Comparison of ENCODE assay signal across 8 cellular contexts in the genomic region with DNA sequence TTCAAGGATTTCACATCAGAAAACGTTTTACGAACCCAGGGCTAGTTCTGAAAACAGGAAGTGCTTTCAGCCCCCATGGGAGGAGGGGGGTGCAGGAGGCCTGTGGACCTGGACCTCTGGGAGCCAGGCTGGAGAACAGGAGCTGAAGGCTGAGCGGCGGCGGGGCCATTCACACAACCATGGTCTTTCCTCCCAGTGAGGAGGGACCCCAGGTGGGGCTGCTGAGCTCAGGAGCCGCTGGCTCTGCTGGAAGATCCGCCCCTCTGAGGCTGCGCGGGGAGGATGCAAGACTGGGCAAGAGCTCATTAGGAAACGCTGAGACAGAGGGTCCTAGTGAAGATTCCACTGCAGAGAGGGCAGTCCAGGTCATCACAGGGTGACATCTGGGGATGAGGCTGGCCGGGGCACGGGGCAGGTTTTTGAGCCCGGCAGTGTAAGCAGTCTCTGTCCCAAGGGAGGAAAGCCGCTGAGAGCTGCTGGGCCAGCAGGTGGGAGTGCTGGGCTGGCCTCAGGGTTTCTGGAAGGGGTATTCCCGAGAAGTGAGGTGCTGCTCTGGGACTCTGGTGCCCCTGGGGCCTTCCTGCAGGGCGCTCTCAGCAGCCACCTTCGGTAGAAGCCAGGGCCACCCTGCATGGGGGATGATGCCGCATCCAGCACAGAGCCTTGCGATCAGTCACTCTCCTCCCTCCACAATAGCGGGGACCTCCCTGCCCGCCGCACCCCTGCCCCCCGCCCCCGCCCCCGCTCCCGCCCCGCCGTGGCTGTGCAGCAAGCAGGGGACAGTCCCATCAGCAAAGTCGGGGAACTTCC. TPM values are rescaled to one million over a fixed set of nuclear protein-coding genes. Genes with fewer than 3 reads are reported as not detected.
DNase-seq lines count a peak whose midpoint lies in the region; ATAC-seq and TF ChIP-seq lines count a peak whose summit lies in the region.

No MANE protein-coding gene starts in this region.

- DNase-seq in NCI-H1092 treated with DMSO at 0.1 percent for 48 hours (lab: John Stamatoyannopoulos, UW) (peak; percentile 43), hepatocyte (ENCODE audit: low spot score) (peak; percentile 59), RKO (ENCODE audit: low spot score) (no peak)
- DNase-seq in activated effector memory CD4-positive, alpha-beta T cell treated with anti-CD3 and anti-CD28 coated beads, Interleukin-2, amount 50 U/mL, for 16 hours: peak; percentile 75
- DNase-seq in stimulated activated CD4-positive, alpha-beta T cell treated with anti-CD3 and anti-CD28 coated beads, Interleukin-15, amount 100 ng/mL, for 24 hours: peak; percentile 53

- H3K9me2 ChIP-seq in hepatocyte (replicated peaks; ENCODE audit: insufficient read depth): no peaks in the 10 kb centered on the region

- peaks cover 23% of the 10 kb centered on the region for H3K4me1 ChIP-seq in hepatocyte (ENCODE audit: insufficient read depth)

- H4K20me1 ChIP-seq in hepatocyte (ENCODE audit: insufficient read depth, poor library complexity, severe bottlenecking): no peaks in the 10 kb centered on the region

- WGBS in hepatocyte (ENCODE audit: low lambda C conversion rate, missing lambda C conversion rate): 18% methylated on average over 20 of the region's 29 CpGs

- peak; percentile 41 for ATAC-seq in GM19397 (IDR thresholded peaks at IDR 0.05; ENCODE audit: unreplicated experiment)
- ATAC-seq in HG02840 (IDR thresholded peaks at IDR 0.05; ENCODE audit: low FRiP score, unreplicated experiment): no peak

- H3K79me2 ChIP-seq in hepatocyte: no peaks in the 10 kb centered on the region

- no peak overlapping the region for H3K27ac ChIP-seq in 22Rv1
- H3K27ac ChIP-seq in hepatocyte: no peak overlapping the region

- peak overlapping the region; percentile 67 for H3K4me2 ChIP-seq in hepatocyte

- no peak overlapping the region for H3K4me3 ChIP-seq in hepatocyte

- H2AFZ ChIP-seq in hepatocyte: peak overlapping the region; percentile 8

- no peaks in the 10 kb centered on the region for H3K27me3 ChIP-seq in hepatocyte

- no peaks in the 10 kb centered on the region for H3K36me3 ChIP-seq in hepatocyte (replicated peaks; ENCODE audit: insufficient read depth, low read depth)

- TF ChIP-seq CTCF in 22Rv1 (IDR thresholded peaks at IDR 0.05) (peak; percentile 9; the same call in 1 of the 2 replicates), hepatocyte (IDR thresholded peaks at IDR 0.05; ENCODE audit: poor library complexity) (peak; percentile 36)

- no peaks in the 10 kb centered on the region for H3K9me3 ChIP-seq in hepatocyte (ENCODE audit: low read depth)

RNA-seq across cellular contexts. Expression of a gene that starts 7.5 kb away (rescaled TPM):
- total RNA-seq in hepatocyte: 1.9 and 2.6 TPM in 2 replicates
- polyA plus RNA-seq in hepatocyte: 0.90 and 1.1 TPM in 2 replicates

RNA-seq across cellular contexts. Expression of a gene that starts 52.7 kb away (rescaled TPM):
- total RNA-seq in hepatocyte: 35.4 and 47.5 TPM in 2 replicates
- polyA plus RNA-seq in hepatocyte: 45.3 and 49.7 TPM in 2 replicates

RNA-seq across cellular contexts. Expression of a gene that starts 56.7 kb away (rescaled TPM):
- 25.6 and 26.6 TPM in 2 replicates for total RNA-seq in hepatocyte
- polyA plus RNA-seq in hepatocyte: 14.2 and 17.2 TPM in 2 replicates
